Comparison of ENCODE assay signal across 17 cellular contexts in genomic region chr2:217897091-217897715, GRCh38.
DNase-seq lines count a peak whose midpoint lies in the region; ATAC-seq and TF ChIP-seq lines count a peak whose summit lies in the region.
"Had no signal": no experiment of that assay in that cellular context is flagged by ENCODE, and none has a peak within 500 bp of the region (broad histone marks: within the 10 kb centered on the region; RNA-seq: fewer than 3 reads in every experiment).

No MANE protein-coding gene starts in this region.

- H3K27ac ChIP-seq in adrenal gland, result peak overlapping the region in 4 of 5 donors; percentile 45 to 98 (median 92)
- peak overlapping the region; percentile 59 for H3K27ac ChIP-seq in muscle layer of colon (ENCODE audit: low read depth, low read length)
- peak overlapping the region; percentile 95 to 98 for H3K27ac ChIP-seq in tibial artery

- H3K27me3 ChIP-seq in adrenal gland (no peaks in the 10 kb centered on the region), muscle layer of colon (ENCODE audit: control insufficient read depth in 1 of 2, insufficient read depth in 2 of 2, low read length in 2 of 2) (no peaks in the 10 kb centered on the region), tibial artery (no peaks in the 10 kb centered on the region)
- H3K27me3 ChIP-seq: BE2C, spleen had no signal

- peaks cover 0 to 86% of the 10 kb centered on the region in 2 donors for H3K36me3 ChIP-seq in adrenal gland (replicated peaks in 1 of 2)
- H3K36me3 ChIP-seq in muscle layer of colon (ENCODE audit: insufficient read depth, low read length), result peaks cover 89% of the 10 kb centered on the region
- peaks cover 85 to 86% (median 86%) of the 10 kb centered on the region in 3 donors for H3K36me3 ChIP-seq in tibial artery

- intact Hi-C loops in adrenal gland (cut with DNase I) (loop anchor here in 1 of 2 donors (5.0 kb wide), 1 partner anchor 90 kb away; no protein-coding TSS in a partner anchor), tibial artery (cut with DNase I; ENCODE audit: low total_unique reads) (loop anchor here (5.0 kb wide), 1 partner anchor 35 kb away; no protein-coding TSS in a partner anchor)

- H3K9me3 ChIP-seq in adrenal gland (replicated peaks in 1 of 3) (no peaks in the 10 kb centered on the region), muscle layer of colon (ENCODE audit: low read length) (no peaks in the 10 kb centered on the region), tibial artery (no peaks in the 10 kb centered on the region)
- H3K9me3 ChIP-seq: BE2C, spleen had no signal

- ATAC-seq in esophagus mucosa, result peak; percentile 76
- ATAC-seq: activated CD8-positive, alpha-beta memory T cell treated with anti-CD3 and anti-CD28 coated beads, Interleukin-2, amount 10 ng/mL, durations not matched to agents 7 days and 5 days; K562; T-helper 17 cell had no signal

- H3K4me3 ChIP-seq in adrenal gland (no peak overlapping the region), muscle layer of colon (ENCODE audit: low read depth in 1 of 2, low read length in 2 of 2) (no peak overlapping the region), tibial artery (peak overlapping the region in 1 of 2 donors; percentile 53)
- H3K4me3 ChIP-seq: K562, spleen had no signal

- WGBS in adrenal gland, 4 donors, result 56 to 74% (median 67%) methylated on average over 8 to 9 of the region's 9 CpGs

- TF ChIP-seq POLR2A in adrenal gland (IDR thresholded peaks at IDR 0.05), result no peak

- TF ChIP-seq CTCF in adrenal gland (IDR thresholded peaks at IDR 0.05), result no peak
- TF ChIP-seq CTCF in tibial artery (IDR thresholded peaks at IDR 0.05), result no peak

- peak overlapping the region; percentile 2 for H3K9ac ChIP-seq in muscle layer of colon (ENCODE audit: low read length)

- H3K4me1 ChIP-seq in adrenal gland (replicated peaks in 1 of 2), result peaks cover 35 to 50% of the 10 kb centered on the region in 2 donors
- peaks cover 63% of the 10 kb centered on the region for H3K4me1 ChIP-seq in muscle layer of colon (ENCODE audit: insufficient read depth, low read length)
- peaks cover 0 to 99% (median 82%) of the 10 kb centered on the region in 4 donors for H3K4me1 ChIP-seq in tibial artery
- H3K4me1 ChIP-seq: BE2C had no signal

- peak in 1 of 7 donors; percentile 25 for DNase-seq in adrenal gland
- DNase-seq in tibial artery, result no peak
- DNase-seq in EL, result no peak
- no peak for DNase-seq in dedifferentiated amniotic fluid mesenchymal stem cell (ENCODE audit: extremely low spot score)
- no peak for DNase-seq in NOMO-1 treated with dmso at 0.1 percent for 144 hours (lab: John Stamatoyannopoulos, UW; ENCODE audit: unreplicated experiment)
- DNase-seq: activated CD8-positive, alpha-beta memory T cell treated with anti-CD3 and anti-CD28 coated beads, Interleukin-2, amount 10 ng/mL, durations not matched to agents 7 days and 5 days; activated effector memory CD4-positive, alpha-beta T cell treated with anti-CD3 and anti-CD28 coated beads, Interleukin-2, amount 50 U/mL, for 16 hours; BE2C; DND-41; foreskin fibroblast; NCI-H1048; spleen; stimulated activated naive CD4-positive, alpha-beta T cell treated with Interleukin-2 at 50 U/mL for 16 hours; T-helper 17 cell had no signal
